10 cellular contexts compared by ENCODE assay signal in the genomic region with DNA sequence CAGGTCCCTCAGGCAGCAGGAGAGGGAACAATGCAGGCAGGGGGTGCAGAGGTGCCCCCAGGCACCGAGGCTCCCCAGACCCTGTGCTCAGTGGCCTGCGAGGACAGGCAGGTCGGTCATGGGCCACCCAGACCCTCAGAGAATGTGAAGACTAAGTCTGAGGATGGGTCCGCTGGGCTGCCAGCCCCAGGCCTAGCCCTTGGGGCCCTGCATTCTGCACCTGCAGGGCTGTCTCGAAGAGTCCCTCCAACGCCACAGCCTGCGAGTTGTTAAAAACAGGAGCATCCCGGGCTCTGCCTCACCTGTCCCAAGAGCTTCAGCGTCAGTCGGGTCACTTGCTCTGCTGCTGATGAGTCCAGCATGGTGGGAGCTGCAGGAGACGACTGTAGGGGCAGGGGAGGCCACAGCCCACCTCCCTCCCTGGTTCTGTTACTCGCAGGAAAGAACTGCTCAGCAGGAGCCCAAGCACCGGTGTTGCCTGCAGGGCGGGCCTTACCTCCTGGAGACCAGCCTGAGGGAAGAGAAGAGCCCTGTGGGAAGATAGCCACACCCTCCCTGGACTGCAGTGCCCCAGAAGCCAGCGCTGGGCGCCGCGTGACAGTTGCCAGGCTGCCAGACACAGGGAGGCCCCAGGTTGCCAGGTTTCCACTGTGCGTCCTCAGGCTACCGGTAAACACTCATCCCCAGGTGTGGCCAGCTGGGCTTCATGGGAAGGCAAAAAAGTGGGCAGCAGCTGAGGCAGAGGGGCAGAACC. TPM values are rescaled to one million over a fixed set of nuclear protein-coding genes. Genes with fewer than 3 reads are reported as not detected.
DNase-seq lines count a peak whose midpoint lies in the region; ATAC-seq and TF ChIP-seq lines count a peak whose summit lies in the region.
"Had no signal": no experiment of that assay in that cellular context is flagged by ENCODE, and none has a peak within 500 bp of the region (broad histone marks: within the 10 kb centered on the region; RNA-seq: fewer than 3 reads in every experiment).

No MANE protein-coding gene starts in this region.

- TF ChIP-seq CTCF in Panc1 (IDR thresholded peaks at IDR 0.05): no peak
- TF ChIP-seq CTCF in left lung (IDR thresholded peaks at IDR 0.05): no peak
- no peak for TF ChIP-seq CTCF in GM10248 (IDR thresholded peaks at IDR 0.05; ENCODE audit: control extremely low read depth, extremely low read depth, low read depth, missing control alignments)

- ATAC-seq in Panc1 (peak; percentile 47; the same call in 1 of the 2 replicates), left lung (peak; percentile 84), HG02798 (IDR thresholded peaks at IDR 0.05; ENCODE audit: poor library complexity, unreplicated experiment) (no peak), GM18502 (IDR thresholded peaks at IDR 0.05; ENCODE audit: poor library complexity, unreplicated experiment) (no peak)

- H3K4me1 ChIP-seq in Panc1 (ENCODE audit: control insufficient read depth, insufficient read depth, low read length) (peaks cover 12% of the 10 kb centered on the region), left lung (peaks cover 12 to 35% of the 10 kb centered on the region in 2 donors)

- BruUV-seq in Panc1 (replicated peaks; lab: Mats Ljungman, UMichigan): no TSS peak

- CTCF ChIA-PET in Panc1 (lab: Charles Lee): no interaction called here
- CTCF ChIA-PET in GM10248 (lab: Yijun Ruan, JAX): no interaction called here

- no peaks in the 10 kb centered on the region for H3K9me3 ChIP-seq in Panc1 (ENCODE audit: control insufficient read depth, insufficient read depth, low read depth, low read length)
- H3K9me3 ChIP-seq in left lung: no peaks in the 10 kb centered on the region
- H3K9me3 ChIP-seq: thoracic aorta had no signal

- intact Hi-C loops in Panc1 (cut with micrococcal nuclease; ENCODE audit: unreplicated experiment): no loop called here
- intact Hi-C loops in left lung (cut with DNase I): no loop called here

- DNase-seq in DMS53 treated with DMSO at 0.1 percent for 48 hours (lab: John Stamatoyannopoulos, UW; ENCODE audit: unreplicated experiment): peak; percentile 5
- peak; percentile 82 for DNase-seq in NCI-H1417 treated with DMSO at 0.1 percent for 48 hours (lab: John Stamatoyannopoulos, UW)
- no peak for DNase-seq in Panc1 (ENCODE audit: low read depth, low spot score)
- DNase-seq in left lung: peak; percentile 70 to 77
- DNase-seq in HuH-7.5 (ENCODE audit: low spot score): no peak
- no peak for DNase-seq in GM10248 (ENCODE audit: extremely low spot score)
- DNase-seq: aorta had no signal

- in situ Hi-C loops in Panc1 (cut with HindIII; ENCODE audit: low pct_unique_long_range_greater_than_20kb, low sequenced_read_pairs): no loop called here

- H3K27ac ChIP-seq in Panc1 (ENCODE audit: low read length) (no peak overlapping the region), left lung (no peak overlapping the region)
- H3K27ac ChIP-seq: thoracic aorta had no signal

- H3K36me3 ChIP-seq in Panc1 (ENCODE audit: control insufficient read depth, insufficient read depth, low read length): no peaks in the 10 kb centered on the region
- peaks cover 0 to 15% of the 10 kb centered on the region in 2 donors for H3K36me3 ChIP-seq in left lung
- H3K36me3 ChIP-seq: thoracic aorta had no signal

- POLR2A ChIA-PET in Panc1 (lab: Charles Lee): no interaction called here
- POLR2A ChIA-PET in GM10248 (lab: Yijun Ruan, JAX): no interaction called here

- H3K27me3 ChIP-seq in Panc1 (ENCODE audit: control insufficient read depth, insufficient read depth, low read length) (no peaks in the 10 kb centered on the region), left lung (no peaks in the 10 kb centered on the region)

- H3K4me3 ChIP-seq in Panc1 (ENCODE audit: low read depth in 2 of 2, low read length in 2 of 2) (no peak overlapping the region), left lung (no peak overlapping the region)
- H3K4me3 ChIP-seq: thoracic aorta had no signal

RNA-seq across cellular contexts. Expression of a gene that starts 5.8 kb away (rescaled TPM):
- total RNA-seq in Panc1 (2021; ENCODE audit: unreplicated experiment) (12.7 TPM), left lung (1 to 10 TPM; 5.8 to 6.4 TPM)
- 3.8 TPM for polyA plus RNA-seq in Panc1 (2012; ENCODE audit: insufficient read length)

RNA-seq across cellular contexts. Expression of a gene that starts 6.1 kb away (rescaled TPM):
- total RNA-seq in Panc1 (2021; ENCODE audit: unreplicated experiment) (44.3 TPM), left lung (10 to 100 TPM; 25.7 to 33.1 TPM)
- 24.4 TPM for polyA plus RNA-seq in Panc1 (2012; ENCODE audit: insufficient read length)

RNA-seq across cellular contexts. Expression of a gene that starts 31.7 kb away (rescaled TPM):
- 10.7 TPM for total RNA-seq in Panc1 (2021; ENCODE audit: unreplicated experiment)
- 10.1 TPM for polyA plus RNA-seq in Panc1 (2012; ENCODE audit: insufficient read length)
- 10 to 100 TPM in 1 of 2 donors, 1 to 10 TPM in 1; 6.1 to 12.6 TPM for total RNA-seq in left lung

RNA-seq across cellular contexts. Expression of a gene that starts 32.5 kb away (rescaled TPM):
- total RNA-seq in Panc1 (2021; ENCODE audit: unreplicated experiment) (95.0 TPM), left lung (10 to 100 TPM; 77.4 to 91.5 TPM)
- polyA plus RNA-seq in Panc1 (2012; ENCODE audit: insufficient read length): 45.3 TPM

Comparison
In these comparisons a context has a peak if more than half of its experiments do, and no peak if none do; other contexts are left out.
1. DNase-seq: peak in DMS53 treated with DMSO at 0.1 percent for 48 hours (single experiment), NCI-H1417 treated with DMSO at 0.1 percent for 48 hours (single experiment) and left lung (2 of 2); none in Panc1 (single experiment), HuH-7.5 (single experiment) and GM10248 (single experiment).
2. ATAC-seq: peak in Panc1 (single experiment) and left lung (single experiment); none in HG02798 (single experiment) and GM18502 (single experiment).